Comparison of ENCODE assay signal across 9 cellular contexts in the genomic region with DNA sequence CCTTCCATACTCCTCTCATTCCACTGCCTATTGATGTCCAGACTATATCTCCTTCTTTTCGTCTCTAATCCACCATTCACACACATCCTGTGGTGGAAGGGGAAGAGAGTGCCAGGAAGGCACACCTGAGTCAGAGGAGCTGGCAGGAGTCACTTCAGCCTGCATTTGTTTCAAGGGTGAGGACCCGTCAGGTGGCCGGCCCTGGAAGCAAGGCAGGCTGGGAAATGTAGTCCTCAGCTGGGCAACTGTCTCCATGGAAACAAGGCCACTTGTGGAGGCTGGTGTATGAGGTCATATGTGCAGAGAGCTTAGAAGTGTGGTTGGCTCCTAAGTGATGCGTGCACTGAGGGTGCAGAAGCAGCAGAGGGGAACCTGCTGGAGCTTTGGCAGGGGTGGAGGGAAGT.
DNase-seq lines count a peak whose midpoint lies in the region; ATAC-seq and TF ChIP-seq lines count a peak whose summit lies in the region.
"Had no signal": no experiment of that assay in that cellular context is flagged by ENCODE, and none has a peak within 500 bp of the region (broad histone marks: within the 10 kb centered on the region; RNA-seq: fewer than 3 reads in every experiment).

No MANE protein-coding gene starts in this region.

- H3K27me3 Mint-ChIP-seq in Caco-2 (ENCODE audit: insufficient read depth, unreplicated experiment) (peaks cover 22% of the 10 kb centered on the region), osteocyte (ENCODE audit: unreplicated experiment) (peaks cover 48% of the 10 kb centered on the region)
- H3K27me3 Mint-ChIP-seq in activated naive CD4-positive, alpha-beta T cell treated with anti-CD3 and anti-CD28 coated beads for 36 hours (ENCODE audit: low read depth): peaks cover 34% of the 10 kb centered on the region

- DNase-seq in Caco-2: peak; percentile 65 to 77
- peak; percentile 32 for DNase-seq in GM19238 (ENCODE audit: insufficient read length, low spot score)
- peak; percentile 38 to 47 for DNase-seq in SW 1271 (lab: John Stamatoyannopoulos, UW)
- DNase-seq in islet precursor cell: peak; percentile 89
- no peak for DNase-seq in osteocyte (ENCODE audit: extremely low spot score, unreplicated experiment)
- no peak for DNase-seq in activated gamma-delta T cell (lab: John Stamatoyannopoulos, UW)
- DNase-seq in activated naive CD4-positive, alpha-beta T cell treated with anti-CD3 and anti-CD28 coated beads for 36 hours: no peak

- ATAC-seq in HG03565 (IDR thresholded peaks at IDR 0.05; ENCODE audit: unreplicated experiment): peak; percentile 80

- no TSS peak for BruUV-seq in Caco-2 (replicated peaks; lab: Mats Ljungman, UMichigan)

- TF ChIP-seq CTCF in Caco-2 (IDR thresholded peaks at IDR 0.05; ENCODE audit: insufficient read depth in 1 of 2, low read depth in 1 of 2, low read length in 1 of 2, severe bottlenecking in 1 of 2, unreplicated experiment in 1 of 2) (no peak), osteocyte (IDR thresholded peaks at IDR 0.05) (no peak)

- no peaks in the 10 kb centered on the region for H3K36me3 ChIP-seq in Caco-2 (ENCODE audit: control insufficient read depth, insufficient read depth, low read length)
- H3K36me3 ChIP-seq: HAP-1 had no signal

- H3K27ac Mint-ChIP-seq in Caco-2 (ENCODE audit: unreplicated experiment): no peak overlapping the region
- H3K27ac Mint-ChIP-seq in osteocyte (ENCODE audit: unreplicated experiment): no peak overlapping the region
- no peak overlapping the region for H3K27ac Mint-ChIP-seq in activated naive CD4-positive, alpha-beta T cell treated with anti-CD3 and anti-CD28 coated beads for 36 hours

- H3K36me3 Mint-ChIP-seq in Caco-2 (ENCODE audit: insufficient read depth, unreplicated experiment) (peaks cover 10% of the 10 kb centered on the region), osteocyte (ENCODE audit: unreplicated experiment) (no peaks in the 10 kb centered on the region)
- no peaks in the 10 kb centered on the region for H3K36me3 Mint-ChIP-seq in activated naive CD4-positive, alpha-beta T cell treated with anti-CD3 and anti-CD28 coated beads for 36 hours (ENCODE audit: low read depth)

- peaks cover 18% of the 10 kb centered on the region for H3K4me1 Mint-ChIP-seq in Caco-2 (ENCODE audit: low read depth, unreplicated experiment)
- H3K4me1 Mint-ChIP-seq in osteocyte (ENCODE audit: unreplicated experiment): peaks cover 6% of the 10 kb centered on the region
- no peaks in the 10 kb centered on the region for H3K4me1 Mint-ChIP-seq in activated naive CD4-positive, alpha-beta T cell treated with anti-CD3 and anti-CD28 coated beads for 36 hours (ENCODE audit: low read depth)

- POLR2A ChIA-PET in Caco-2 (lab: Charles Lee): no interaction called here

- H3K4me1 ChIP-seq in Caco-2: peaks cover 11% of the 10 kb centered on the region
- H3K4me1 ChIP-seq: HAP-1 had no signal

- no peak overlapping the region for H3K4me3 ChIP-seq in Caco-2 (ENCODE audit: low read depth, low read length)
- H3K4me3 ChIP-seq: HAP-1 had no signal

- CTCF ChIA-PET in Caco-2 (lab: Charles Lee): interaction anchor here (0.6 to 1.7 kb wide), 3 partner anchors 12 to 278 kb away, joined by 3 to 6 read pairs (median 4); a partner anchor contains a TSS
- CTCF ChIA-PET in activated naive CD4-positive, alpha-beta T cell treated with anti-CD3 and anti-CD28 coated beads for 36 hours (lab: Charles Lee): interaction anchor here (0.5 to 0.9 kb wide), 2 partner anchors 12 to 1849 kb away, joined by 3 to 4 read pairs; no protein-coding TSS in a partner anchor

- intact Hi-C loops in Caco-2 (cut with micrococcal nuclease; ENCODE audit: unreplicated experiment): loop anchor here (10.0 kb wide), 1 partner anchor 251 kb away; no protein-coding TSS in a partner anchor
- intact Hi-C loops in activated naive CD4-positive, alpha-beta T cell treated with anti-CD3 and anti-CD28 coated beads for 36 hours (cut with micrococcal nuclease): loop anchor here (10.0 kb wide), 1 partner anchor 411 kb away; no protein-coding TSS in a partner anchor

- H3K27me3 ChIP-seq in Caco-2 (replicated peaks; ENCODE audit: control insufficient read depth, insufficient read depth, low read length): no peaks in the 10 kb centered on the region

- H3K4me3 Mint-ChIP-seq in Caco-2 (ENCODE audit: unreplicated experiment): no peak overlapping the region
- no peak overlapping the region for H3K4me3 Mint-ChIP-seq in osteocyte (ENCODE audit: unreplicated experiment)
- no peak overlapping the region for H3K4me3 Mint-ChIP-seq in activated naive CD4-positive, alpha-beta T cell treated with anti-CD3 and anti-CD28 coated beads for 36 hours

- no peaks in the 10 kb centered on the region for H3K9me3 ChIP-seq in Caco-2
- H3K9me3 ChIP-seq: HAP-1 had no signal

- H3K9me3 Mint-ChIP-seq in Caco-2 (ENCODE audit: unreplicated experiment): no peaks in the 10 kb centered on the region
- H3K9me3 Mint-ChIP-seq in osteocyte (ENCODE audit: unreplicated experiment): no peaks in the 10 kb centered on the region
- H3K9me3 Mint-ChIP-seq in activated naive CD4-positive, alpha-beta T cell treated with anti-CD3 and anti-CD28 coated beads for 36 hours: no peaks in the 10 kb centered on the region

Comparison
In these comparisons a context has a peak if more than half of its experiments do, and no peak if none do; other contexts are left out.
1. DNase-seq: peak in Caco-2 (2 of 2), GM19238 (single experiment), SW 1271 (2 of 2) and islet precursor cell (single experiment); none in osteocyte (single experiment), activated gamma-delta T cell (single experiment) and activated naive CD4-positive, alpha-beta T cell treated with anti-CD3 and anti-CD28 coated beads for 36 hours (single experiment).